1 cellular context compared by ENCODE assay signal in the genomic region with DNA sequence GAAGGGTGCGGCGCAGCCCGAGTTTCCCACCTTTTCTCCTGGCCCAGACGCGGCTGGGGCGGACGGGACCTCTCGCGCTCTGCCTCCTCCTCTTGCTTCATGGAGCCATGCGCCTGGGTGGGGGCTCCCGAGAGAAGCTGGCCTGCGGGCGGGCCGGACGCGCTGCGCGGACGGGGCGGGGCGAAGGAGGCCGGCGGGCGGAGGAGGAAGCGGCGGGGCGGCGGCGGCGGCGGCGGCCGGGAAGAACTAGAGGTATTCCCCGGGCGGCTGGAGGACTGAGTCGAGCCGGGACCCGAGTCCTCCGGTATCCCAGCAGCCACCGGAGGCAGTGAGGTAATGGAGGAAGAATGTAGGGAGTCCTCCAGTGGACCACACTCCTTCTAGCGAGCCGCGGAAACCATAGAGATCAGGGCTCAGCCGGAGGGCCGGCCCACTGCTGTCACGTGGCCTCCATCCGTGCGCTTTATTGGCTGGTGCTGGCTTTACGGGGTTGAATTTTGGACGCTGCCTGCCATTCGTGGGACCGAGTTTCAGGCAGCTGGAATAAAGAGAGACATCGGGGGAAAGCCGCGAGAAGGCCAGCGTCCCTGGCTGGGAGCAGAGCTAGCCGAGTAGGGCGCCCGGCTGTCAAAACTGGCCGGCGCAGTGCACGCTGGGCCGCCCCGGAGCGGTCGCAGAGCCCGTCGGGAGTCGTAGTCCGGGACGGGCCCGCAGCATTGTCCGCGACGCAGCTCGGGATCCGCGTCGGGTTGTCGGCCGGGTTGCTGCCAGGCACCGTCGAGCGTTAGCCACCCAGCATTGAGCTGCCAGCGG.
TF ChIP-seq lines count a peak whose summit lies in the region.

TSS of gene AMMECR1L (minus strand) at position 177 of the 813 bp plus-strand sequence. CDS start 11,722 bp downstream, outside the sequence.

TF ChIP-seq in HepG2, 621 proteins besides CTCF, POLR2A, EP300 and RAD21 (continued from another document and continues in another):
- TF ChIP-seq ZNF710 (CRISPR knock-in tag; IDR thresholded peaks at IDR 0.05; ENCODE audit: borderline replicate concordance) (peak; percentile 48; the same call in 1 of the 2 replicates), ZNF280D (CRISPR knock-in tag; IDR thresholded peaks at IDR 0.05) (0 out of 2 replicates have a peak, but pooled peaks have one; percentile 38), BRD4 (CRISPR knock-in tag; IDR thresholded peaks at IDR 0.05) (peak; percentile 67), ZNF574 (CRISPR knock-in tag; IDR thresholded peaks at IDR 0.05) (peak; percentile 98), MXI1 (IDR thresholded peaks at IDR 0.05; ENCODE audit: borderline replicate concordance, low read depth, low read length) (peak; percentile 40; the same call in 1 of the 3 replicates), HCFC1 (IDR thresholded peaks at IDR 0.05; ENCODE audit: low read depth, low read length) (peak; percentile 65), GABPB1 (CRISPR knock-in tag; IDR thresholded peaks at IDR 0.05) (peak; percentile 87), ISL2 (CRISPR knock-in tag; IDR thresholded peaks at IDR 0.05) (peak; percentile 54; the same call in 1 of the 2 replicates), ZMYM3 (CRISPR knock-in tag; IDR thresholded peaks at IDR 0.05) (peak; percentile 26; the same call in 1 of the 2 replicates), EED (CRISPR knock-in tag; IDR thresholded peaks at IDR 0.05) (0 out of 2 replicates have a peak, but pooled peaks have one; percentile 40), DRAP1 (CRISPR knock-in tag; IDR thresholded peaks at IDR 0.05) (peak; percentile 63), ZSCAN25 (CRISPR knock-in tag; IDR thresholded peaks at IDR 0.05) (peak; percentile 23; the same call in 1 of the 2 replicates), ZSCAN21 (CRISPR knock-in tag; IDR thresholded peaks at IDR 0.05; ENCODE audit: borderline replicate concordance) (peak; percentile 26; the same call in 1 of the 2 replicates), KDM5B (CRISPR knock-in tag; IDR thresholded peaks at IDR 0.05; ENCODE audit: borderline replicate concordance) (peak; percentile 80), KAT8 (CRISPR knock-in tag; IDR thresholded peaks at IDR 0.05) (peak; percentile 52), CBFB (CRISPR knock-in tag; IDR thresholded peaks at IDR 0.05) (peak; percentile 76; the same call in 1 of the 2 replicates), GZF1 (CRISPR knock-in tag; IDR thresholded peaks at IDR 0.05) (0 out of 2 replicates have a peak, but pooled peaks have one; percentile 27), ZNF547 (CRISPR knock-in tag; IDR thresholded peaks at IDR 0.05) (peak; percentile 77), ZNF768 (CRISPR knock-in tag; IDR thresholded peaks at IDR 0.05) (peak; percentile 54; the same call in 1 of the 2 replicates), POLR2G (IDR thresholded peaks at IDR 0.05; ENCODE audit: low read depth, low read length) (peak; percentile 45), HOMEZ (CRISPR knock-in tag; IDR thresholded peaks at IDR 0.05; ENCODE audit: low read depth) (0 out of 2 replicates have a peak, but pooled peaks have one; percentile 9), NFYB (CRISPR knock-in tag; IDR thresholded peaks at IDR 0.05) (peak; percentile 72), NFYC (CRISPR knock-in tag; IDR thresholded peaks at IDR 0.05) (peak; percentile 74), TAF1 (CRISPR knock-in tag; IDR thresholded peaks at IDR 0.05) (peak; percentile 76)
- TF ChIP-seq, protein P1, sequence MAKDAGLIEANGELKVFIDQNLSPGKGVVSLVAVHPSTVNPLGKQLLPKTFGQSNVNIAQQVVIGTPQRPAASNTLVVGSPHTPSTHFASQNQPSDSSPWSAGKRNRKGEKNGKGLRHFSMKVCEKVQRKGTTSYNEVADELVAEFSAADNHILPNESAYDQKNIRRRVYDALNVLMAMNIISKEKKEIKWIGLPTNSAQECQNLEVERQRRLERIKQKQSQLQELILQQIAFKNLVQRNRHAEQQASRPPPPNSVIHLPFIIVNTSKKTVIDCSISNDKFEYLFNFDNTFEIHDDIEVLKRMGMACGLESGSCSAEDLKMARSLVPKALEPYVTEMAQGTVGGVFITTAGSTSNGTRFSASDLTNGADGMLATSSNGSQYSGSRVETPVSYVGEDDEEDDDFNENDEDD (CRISPR knock-in tag; IDR thresholded peaks at IDR 0.05; ENCODE audit: borderline replicate concordance) = peak; percentile 33; the same call in 1 of the 2 replicates
- TF ChIP-seq, protein P2, sequence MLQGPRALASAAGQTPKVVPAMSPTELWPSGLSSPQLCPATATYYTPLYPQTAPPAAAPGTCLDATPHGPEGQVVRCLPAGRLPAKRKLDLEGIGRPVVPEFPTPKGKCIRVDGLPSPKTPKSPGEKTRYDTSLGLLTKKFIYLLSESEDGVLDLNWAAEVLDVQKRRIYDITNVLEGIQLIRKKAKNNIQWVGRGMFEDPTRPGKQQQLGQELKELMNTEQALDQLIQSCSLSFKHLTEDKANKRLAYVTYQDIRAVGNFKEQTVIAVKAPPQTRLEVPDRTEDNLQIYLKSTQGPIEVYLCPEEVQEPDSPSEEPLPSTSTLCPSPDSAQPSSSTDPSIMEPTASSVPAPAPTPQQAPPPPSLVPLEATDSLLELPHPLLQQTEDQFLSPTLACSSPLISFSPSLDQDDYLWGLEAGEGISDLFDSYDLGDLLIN (CRISPR knock-in tag; IDR thresholded peaks at IDR 0.05; ENCODE audit: borderline replicate concordance) = peak; percentile 68; the same call in 1 of the 2 replicates
- TF ChIP-seq, protein P3, sequence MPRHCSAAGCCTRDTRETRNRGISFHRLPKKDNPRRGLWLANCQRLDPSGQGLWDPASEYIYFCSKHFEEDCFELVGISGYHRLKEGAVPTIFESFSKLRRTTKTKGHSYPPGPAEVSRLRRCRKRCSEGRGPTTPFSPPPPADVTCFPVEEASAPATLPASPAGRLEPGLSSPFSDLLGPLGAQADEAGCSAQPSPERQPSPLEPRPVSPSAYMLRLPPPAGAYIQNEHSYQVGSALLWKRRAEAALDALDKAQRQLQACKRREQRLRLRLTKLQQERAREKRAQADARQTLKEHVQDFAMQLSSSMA (CRISPR knock-in tag; IDR thresholded peaks at IDR 0.05) = 0 out of 2 replicates have a peak, but pooled peaks have one; percentile 18
- TF ChIP-seq, protein P4, sequence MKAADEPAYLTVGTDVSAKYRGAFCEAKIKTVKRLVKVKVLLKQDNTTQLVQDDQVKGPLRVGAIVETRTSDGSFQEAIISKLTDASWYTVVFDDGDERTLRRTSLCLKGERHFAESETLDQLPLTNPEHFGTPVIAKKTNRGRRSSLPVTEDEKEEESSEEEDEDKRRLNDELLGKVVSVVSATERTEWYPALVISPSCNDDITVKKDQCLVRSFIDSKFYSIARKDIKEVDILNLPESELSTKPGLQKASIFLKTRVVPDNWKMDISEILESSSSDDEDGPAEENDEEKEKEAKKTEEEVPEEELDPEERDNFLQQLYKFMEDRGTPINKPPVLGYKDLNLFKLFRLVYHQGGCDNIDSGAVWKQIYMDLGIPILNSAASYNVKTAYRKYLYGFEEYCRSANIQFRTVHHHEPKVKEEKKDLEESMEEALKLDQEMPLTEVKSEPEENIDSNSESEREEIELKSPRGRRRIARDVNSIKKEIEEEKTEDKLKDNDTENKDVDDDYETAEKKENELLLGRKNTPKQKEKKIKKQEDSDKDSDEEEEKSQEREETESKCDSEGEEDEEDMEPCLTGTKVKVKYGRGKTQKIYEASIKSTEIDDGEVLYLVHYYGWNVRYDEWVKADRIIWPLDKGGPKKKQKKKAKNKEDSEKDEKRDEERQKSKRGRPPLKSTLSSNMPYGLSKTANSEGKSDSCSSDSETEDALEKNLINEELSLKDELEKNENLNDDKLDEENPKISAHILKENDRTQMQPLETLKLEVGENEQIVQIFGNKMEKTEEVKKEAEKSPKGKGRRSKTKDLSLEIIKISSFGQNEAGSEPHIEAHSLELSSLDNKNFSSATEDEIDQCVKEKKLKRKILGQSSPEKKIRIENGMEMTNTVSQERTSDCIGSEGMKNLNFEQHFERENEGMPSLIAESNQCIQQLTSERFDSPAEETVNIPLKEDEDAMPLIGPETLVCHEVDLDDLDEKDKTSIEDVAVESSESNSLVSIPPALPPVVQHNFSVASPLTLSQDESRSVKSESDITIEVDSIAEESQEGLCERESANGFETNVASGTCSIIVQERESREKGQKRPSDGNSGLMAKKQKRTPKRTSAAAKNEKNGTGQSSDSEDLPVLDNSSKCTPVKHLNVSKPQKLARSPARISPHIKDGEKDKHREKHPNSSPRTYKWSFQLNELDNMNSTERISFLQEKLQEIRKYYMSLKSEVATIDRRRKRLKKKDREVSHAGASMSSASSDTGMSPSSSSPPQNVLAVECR (CRISPR knock-in tag; IDR thresholded peaks at IDR 0.05; ENCODE audit: borderline replicate concordance) = peak; percentile 80
- TF ChIP-seq, protein P5, sequence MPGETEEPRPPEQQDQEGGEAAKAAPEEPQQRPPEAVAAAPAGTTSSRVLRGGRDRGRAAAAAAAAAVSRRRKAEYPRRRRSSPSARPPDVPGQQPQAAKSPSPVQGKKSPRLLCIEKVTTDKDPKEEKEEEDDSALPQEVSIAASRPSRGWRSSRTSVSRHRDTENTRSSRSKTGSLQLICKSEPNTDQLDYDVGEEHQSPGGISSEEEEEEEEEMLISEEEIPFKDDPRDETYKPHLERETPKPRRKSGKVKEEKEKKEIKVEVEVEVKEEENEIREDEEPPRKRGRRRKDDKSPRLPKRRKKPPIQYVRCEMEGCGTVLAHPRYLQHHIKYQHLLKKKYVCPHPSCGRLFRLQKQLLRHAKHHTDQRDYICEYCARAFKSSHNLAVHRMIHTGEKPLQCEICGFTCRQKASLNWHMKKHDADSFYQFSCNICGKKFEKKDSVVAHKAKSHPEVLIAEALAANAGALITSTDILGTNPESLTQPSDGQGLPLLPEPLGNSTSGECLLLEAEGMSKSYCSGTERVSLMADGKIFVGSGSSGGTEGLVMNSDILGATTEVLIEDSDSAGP (CRISPR knock-in tag; IDR thresholded peaks at IDR 0.05; ENCODE audit: borderline replicate concordance) = peak; percentile 75
